ENCODE assay signal across 1 cellular context in the genomic region with DNA sequence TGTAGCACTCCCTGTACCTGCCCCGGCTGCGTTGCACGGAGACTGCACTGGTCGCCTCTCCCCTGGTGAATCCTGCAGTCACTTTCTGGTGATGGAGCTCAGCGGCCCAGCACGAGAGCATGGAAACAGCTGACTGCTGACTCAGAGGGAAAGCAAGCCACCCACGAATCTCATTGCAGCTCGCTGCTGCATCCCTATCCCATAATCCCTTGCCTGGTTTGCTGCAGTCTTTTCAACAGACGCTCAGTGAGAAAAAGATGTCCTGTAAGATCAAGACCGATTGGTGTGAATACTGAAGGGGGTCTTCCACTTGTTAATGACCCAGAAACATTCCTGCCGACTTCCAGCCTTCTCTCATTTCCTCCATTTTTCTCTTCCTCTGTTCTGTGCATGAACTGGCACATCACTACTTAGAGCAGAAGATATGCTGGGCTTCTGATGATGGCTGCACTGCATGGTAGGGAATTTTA.
TF ChIP-seq lines count a peak whose summit lies in the region.

No MANE protein-coding gene starts in this region.

TF ChIP-seq in HepG2, 621 proteins besides CTCF, POLR2A, EP300 and RAD21 (continued from another document):
- TF ChIP-seq ZNF101 (CRISPR knock-in tag; IDR thresholded peaks at IDR 0.05; ENCODE audit: borderline replicate concordance, low read depth) (no peak), SPEN (CRISPR knock-in tag; IDR thresholded peaks at IDR 0.05; ENCODE audit: low read depth) (no peak), ZKSCAN5 (CRISPR knock-in tag; IDR thresholded peaks at IDR 0.05) (no peak), GATAD1 (CRISPR knock-in tag; IDR thresholded peaks at IDR 0.05) (no peak), SIN3A (IDR thresholded peaks at IDR 0.05; ENCODE audit: borderline replicate concordance, low read depth, low read length) (no peak), GTF2F1 (IDR thresholded peaks at IDR 0.05; ENCODE audit: low read length) (no peak), ZNF567 (CRISPR knock-in tag; IDR thresholded peaks at IDR 0.05; ENCODE audit: borderline replicate concordance) (no peak), MXD4 (CRISPR knock-in tag; IDR thresholded peaks at IDR 0.05) (no peak), NFKB2 (CRISPR knock-in tag; IDR thresholded peaks at IDR 0.05; ENCODE audit: borderline replicate concordance) (no peak), JUN (CRISPR knock-in tag; IDR thresholded peaks at IDR 0.05) (no peak), ZNF672 (CRISPR knock-in tag; IDR thresholded peaks at IDR 0.05) (no peak), ZNF768 (CRISPR knock-in tag; IDR thresholded peaks at IDR 0.05) (no peak), ZNF614 (CRISPR knock-in tag; IDR thresholded peaks at IDR 0.05; ENCODE audit: borderline replicate concordance) (no peak), MED8 (CRISPR knock-in tag; IDR thresholded peaks at IDR 0.05; ENCODE audit: insufficient replicate concordance) (no peak), FOXJ3 (CRISPR knock-in tag; IDR thresholded peaks at IDR 0.05; ENCODE audit: borderline replicate concordance) (no peak)
- TF ChIP-seq, protein P1, sequence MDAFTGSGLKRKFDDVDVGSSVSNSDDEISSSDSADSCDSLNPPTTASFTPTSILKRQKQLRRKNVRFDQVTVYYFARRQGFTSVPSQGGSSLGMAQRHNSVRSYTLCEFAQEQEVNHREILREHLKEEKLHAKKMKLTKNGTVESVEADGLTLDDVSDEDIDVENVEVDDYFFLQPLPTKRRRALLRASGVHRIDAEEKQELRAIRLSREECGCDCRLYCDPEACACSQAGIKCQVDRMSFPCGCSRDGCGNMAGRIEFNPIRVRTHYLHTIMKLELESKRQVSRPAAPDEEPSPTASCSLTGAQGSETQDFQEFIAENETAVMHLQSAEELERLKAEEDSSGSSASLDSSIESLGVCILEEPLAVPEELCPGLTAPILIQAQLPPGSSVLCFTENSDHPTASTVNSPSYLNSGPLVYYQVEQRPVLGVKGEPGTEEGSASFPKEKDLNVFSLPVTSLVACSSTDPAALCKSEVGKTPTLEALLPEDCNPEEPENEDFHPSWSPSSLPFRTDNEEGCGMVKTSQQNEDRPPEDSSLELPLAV (CRISPR knock-in tag; conservative IDR thresholded peaks at IDR 0.05; ENCODE audit: low read depth) = no peak
